In the genomic region with DNA sequence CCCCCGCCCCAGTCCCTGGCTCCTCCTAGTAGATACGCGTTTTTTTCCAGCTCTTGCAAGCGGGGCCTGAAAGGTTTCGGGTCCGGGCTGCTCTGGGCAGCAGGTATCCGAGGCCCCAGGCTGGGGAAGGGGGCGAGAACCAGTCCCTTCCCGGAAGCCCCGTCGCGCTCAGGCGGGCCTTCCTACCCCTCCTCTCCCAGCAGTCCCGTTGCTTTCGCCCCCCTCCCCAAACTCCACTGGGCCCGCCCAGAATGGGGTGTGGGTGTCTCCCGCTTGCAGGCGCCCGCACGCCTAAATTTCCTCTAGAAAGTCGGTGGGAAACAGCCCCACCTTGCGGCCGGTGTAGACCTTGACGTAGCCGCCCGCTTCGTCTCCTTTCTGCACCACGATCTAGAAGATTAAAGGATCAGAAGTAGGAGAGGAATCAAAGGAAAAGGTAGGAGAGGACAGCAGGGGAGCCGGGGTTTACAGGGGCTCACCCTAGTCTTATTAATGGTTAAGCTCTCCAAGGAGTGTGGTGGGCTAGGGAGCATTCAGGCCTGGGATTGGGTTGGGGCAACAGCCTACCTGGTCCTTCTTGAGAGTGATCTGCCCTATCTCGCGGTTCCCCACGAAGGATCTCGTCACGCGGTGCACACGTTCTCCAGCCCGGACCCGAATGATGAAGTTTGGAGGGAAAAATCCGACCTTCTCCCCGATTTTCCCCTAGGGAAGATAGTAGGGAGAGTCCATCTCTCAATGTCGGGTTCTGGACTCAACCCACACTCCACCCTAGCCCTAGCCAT, we compare ENCODE assay signal across 1 cellular context.
A peak's percentile ranks its signal among the peaks of the same experiment; 100 is the strongest.
TF ChIP-seq lines count a peak whose summit lies in the region.

No MANE protein-coding gene starts in this region.

TF ChIP-seq in HEK293, 187 proteins besides CTCF, POLR2A, EP300 and RAD21 (continued from another document and continues in another):
- TF ChIP-seq, protein P1, sequence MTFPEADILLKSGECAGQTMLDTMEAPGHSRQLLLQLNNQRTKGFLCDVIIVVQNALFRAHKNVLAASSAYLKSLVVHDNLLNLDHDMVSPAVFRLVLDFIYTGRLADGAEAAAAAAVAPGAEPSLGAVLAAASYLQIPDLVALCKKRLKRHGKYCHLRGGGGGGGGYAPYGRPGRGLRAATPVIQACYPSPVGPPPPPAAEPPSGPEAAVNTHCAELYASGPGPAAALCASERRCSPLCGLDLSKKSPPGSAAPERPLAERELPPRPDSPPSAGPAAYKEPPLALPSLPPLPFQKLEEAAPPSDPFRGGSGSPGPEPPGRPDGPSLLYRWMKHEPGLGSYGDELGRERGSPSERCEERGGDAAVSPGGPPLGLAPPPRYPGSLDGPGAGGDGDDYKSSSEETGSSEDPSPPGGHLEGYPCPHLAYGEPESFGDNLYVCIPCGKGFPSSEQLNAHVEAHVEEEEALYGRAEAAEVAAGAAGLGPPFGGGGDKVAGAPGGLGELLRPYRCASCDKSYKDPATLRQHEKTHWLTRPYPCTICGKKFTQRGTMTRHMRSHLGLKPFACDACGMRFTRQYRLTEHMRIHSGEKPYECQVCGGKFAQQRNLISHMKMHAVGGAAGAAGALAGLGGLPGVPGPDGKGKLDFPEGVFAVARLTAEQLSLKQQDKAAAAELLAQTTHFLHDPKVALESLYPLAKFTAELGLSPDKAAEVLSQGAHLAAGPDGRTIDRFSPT (tag by site-specific recombination; IDR thresholded peaks at IDR 0.05): no peak
- TF ChIP-seq ZNF747 (tag by site-specific recombination; IDR thresholded peaks at IDR 0.05): no peak
- TF ChIP-seq ZFP69B (tag by site-specific recombination; IDR thresholded peaks at IDR 0.05): no peak; the same call in 1 of the 2 replicates
- TF ChIP-seq, protein P2, sequence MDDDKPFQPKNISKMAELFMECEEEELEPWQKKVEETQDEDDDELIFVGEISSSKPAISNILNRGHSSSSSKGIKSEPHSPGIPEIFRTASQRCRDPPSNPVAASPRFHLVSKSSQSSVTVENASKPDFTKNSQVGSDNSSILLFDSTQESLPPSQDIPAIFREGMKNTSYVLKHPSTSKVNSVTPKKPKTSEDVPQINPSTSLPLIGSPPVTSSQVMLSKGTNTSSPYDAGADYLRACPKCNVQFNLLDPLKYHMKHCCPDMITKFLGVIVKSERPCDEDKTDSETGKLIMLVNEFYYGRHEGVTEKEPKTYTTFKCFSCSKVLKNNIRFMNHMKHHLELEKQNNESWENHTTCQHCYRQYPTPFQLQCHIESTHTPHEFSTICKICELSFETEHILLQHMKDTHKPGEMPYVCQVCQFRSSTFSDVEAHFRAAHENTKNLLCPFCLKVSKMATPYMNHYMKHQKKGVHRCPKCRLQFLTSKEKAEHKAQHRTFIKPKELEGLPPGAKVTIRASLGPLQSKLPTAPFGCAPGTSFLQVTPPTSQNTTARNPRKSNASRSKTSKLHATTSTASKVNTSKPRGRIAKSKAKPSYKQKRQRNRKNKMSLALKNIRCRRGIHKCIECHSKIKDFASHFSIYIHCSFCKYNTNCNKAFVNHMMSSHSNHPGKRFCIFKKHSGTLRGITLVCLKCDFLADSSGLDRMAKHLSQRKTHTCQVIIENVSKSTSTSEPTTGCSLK (tag by site-specific recombination; IDR thresholded peaks at IDR 0.05): no peak
- TF ChIP-seq EGR2 (tag by site-specific recombination; IDR thresholded peaks at IDR 0.05; ENCODE audit: low read depth): no peak
- TF ChIP-seq, protein P3, sequence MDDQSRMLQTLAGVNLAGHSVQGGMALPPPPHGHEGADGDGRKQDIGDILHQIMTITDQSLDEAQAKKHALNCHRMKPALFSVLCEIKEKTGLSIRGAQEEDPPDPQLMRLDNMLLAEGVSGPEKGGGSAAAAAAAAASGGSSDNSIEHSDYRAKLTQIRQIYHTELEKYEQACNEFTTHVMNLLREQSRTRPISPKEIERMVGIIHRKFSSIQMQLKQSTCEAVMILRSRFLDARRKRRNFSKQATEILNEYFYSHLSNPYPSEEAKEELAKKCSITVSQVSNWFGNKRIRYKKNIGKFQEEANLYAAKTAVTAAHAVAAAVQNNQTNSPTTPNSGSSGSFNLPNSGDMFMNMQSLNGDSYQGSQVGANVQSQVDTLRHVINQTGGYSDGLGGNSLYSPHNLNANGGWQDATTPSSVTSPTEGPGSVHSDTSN (CRISPR knock-in tag; IDR thresholded peaks at IDR 0.05): no peak
- TF ChIP-seq, protein P4, sequence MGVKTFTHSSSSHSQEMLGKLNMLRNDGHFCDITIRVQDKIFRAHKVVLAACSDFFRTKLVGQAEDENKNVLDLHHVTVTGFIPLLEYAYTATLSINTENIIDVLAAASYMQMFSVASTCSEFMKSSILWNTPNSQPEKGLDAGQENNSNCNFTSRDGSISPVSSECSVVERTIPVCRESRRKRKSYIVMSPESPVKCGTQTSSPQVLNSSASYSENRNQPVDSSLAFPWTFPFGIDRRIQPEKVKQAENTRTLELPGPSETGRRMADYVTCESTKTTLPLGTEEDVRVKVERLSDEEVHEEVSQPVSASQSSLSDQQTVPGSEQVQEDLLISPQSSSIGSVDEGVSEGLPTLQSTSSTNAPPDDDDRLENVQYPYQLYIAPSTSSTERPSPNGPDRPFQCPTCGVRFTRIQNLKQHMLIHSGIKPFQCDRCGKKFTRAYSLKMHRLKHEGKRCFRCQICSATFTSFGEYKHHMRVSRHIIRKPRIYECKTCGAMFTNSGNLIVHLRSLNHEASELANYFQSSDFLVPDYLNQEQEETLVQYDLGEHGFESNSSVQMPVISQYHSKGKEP (tag by site-specific recombination; IDR thresholded peaks at IDR 0.05): no peak
- TF ChIP-seq ZNF138 (tag by site-specific recombination; IDR thresholded peaks at IDR 0.05; ENCODE audit: borderline replicate concordance): no peak
- TF ChIP-seq ZNF558 (tag by site-specific recombination; IDR thresholded peaks at IDR 0.05): no peak
- TF ChIP-seq ZNF140 (tag by site-specific recombination; IDR thresholded peaks at IDR 0.05): no peak
- TF ChIP-seq, protein P5, sequence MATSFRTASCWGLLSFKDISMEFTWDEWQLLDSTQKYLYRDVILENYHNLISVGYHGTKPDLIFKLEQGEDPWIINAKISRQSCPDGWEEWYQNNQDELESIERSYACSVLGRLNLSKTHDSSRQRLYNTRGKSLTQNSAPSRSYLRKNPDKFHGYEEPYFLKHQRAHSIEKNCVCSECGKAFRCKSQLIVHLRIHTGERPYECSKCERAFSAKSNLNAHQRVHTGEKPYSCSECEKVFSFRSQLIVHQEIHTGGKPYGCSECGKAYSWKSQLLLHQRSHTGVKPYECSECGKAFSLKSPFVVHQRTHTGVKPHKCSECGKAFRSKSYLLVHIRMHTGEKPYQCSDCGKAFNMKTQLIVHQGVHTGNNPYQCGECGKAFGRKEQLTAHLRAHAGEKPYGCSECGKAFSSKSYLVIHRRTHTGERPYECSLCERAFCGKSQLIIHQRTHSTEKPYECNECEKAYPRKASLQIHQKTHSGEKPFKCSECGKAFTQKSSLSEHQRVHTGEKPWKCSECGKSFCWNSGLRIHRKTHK (tag by site-specific recombination; IDR thresholded peaks at IDR 0.05): no peak
- TF ChIP-seq MYNN (tag by site-specific recombination; IDR thresholded peaks at IDR 0.05; ENCODE audit: borderline replicate concordance): no peak
- no peak for TF ChIP-seq GLIS2 (tag by site-specific recombination; IDR thresholded peaks at IDR 0.05)
- no peak for TF ChIP-seq ZNF529 (tag by site-specific recombination; IDR thresholded peaks at IDR 0.05; ENCODE audit: insufficient replicate concordance)
- TF ChIP-seq, protein P6, sequence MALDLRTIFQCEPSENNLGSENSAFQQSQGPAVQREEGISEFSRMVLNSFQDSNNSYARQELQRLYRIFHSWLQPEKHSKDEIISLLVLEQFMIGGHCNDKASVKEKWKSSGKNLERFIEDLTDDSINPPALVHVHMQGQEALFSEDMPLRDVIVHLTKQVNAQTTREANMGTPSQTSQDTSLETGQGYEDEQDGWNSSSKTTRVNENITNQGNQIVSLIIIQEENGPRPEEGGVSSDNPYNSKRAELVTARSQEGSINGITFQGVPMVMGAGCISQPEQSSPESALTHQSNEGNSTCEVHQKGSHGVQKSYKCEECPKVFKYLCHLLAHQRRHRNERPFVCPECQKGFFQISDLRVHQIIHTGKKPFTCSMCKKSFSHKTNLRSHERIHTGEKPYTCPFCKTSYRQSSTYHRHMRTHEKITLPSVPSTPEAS (tag by site-specific recombination; IDR thresholded peaks at IDR 0.05): no peak
- TF ChIP-seq ZNF10 (tag by site-specific recombination; IDR thresholded peaks at IDR 0.05): no peak
- no peak for TF ChIP-seq ZNF23 (tag by site-specific recombination; IDR thresholded peaks at IDR 0.05; ENCODE audit: borderline replicate concordance)
- TF ChIP-seq, protein P7, sequence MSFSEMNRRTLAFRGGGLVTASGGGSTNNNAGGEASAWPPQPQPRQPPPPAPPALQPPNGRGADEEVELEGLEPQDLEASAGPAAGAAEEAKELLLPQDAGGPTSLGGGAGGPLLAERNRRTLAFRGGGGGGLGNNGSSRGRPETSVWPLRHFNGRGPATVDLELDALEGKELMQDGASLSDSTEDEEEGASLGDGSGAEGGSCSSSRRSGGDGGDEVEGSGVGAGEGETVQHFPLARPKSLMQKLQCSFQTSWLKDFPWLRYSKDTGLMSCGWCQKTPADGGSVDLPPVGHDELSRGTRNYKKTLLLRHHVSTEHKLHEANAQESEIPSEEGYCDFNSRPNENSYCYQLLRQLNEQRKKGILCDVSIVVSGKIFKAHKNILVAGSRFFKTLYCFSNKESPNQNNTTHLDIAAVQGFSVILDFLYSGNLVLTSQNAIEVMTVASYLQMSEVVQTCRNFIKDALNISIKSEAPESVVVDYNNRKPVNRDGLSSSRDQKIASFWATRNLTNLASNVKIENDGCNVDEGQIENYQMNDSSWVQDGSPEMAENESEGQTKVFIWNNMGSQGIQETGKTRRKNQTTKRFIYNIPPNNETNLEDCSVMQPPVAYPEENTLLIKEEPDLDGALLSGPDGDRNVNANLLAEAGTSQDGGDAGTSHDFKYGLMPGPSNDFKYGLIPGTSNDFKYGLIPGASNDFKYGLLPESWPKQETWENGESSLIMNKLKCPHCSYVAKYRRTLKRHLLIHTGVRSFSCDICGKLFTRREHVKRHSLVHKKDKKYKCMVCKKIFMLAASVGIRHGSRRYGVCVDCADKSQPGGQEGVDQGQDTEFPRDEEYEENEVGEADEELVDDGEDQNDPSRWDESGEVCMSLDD (tag by site-specific recombination; IDR thresholded peaks at IDR 0.05): peak; percentile 73
- no peak for TF ChIP-seq ZNF621 (tag by site-specific recombination; IDR thresholded peaks at IDR 0.05)
- TF ChIP-seq, protein P8, sequence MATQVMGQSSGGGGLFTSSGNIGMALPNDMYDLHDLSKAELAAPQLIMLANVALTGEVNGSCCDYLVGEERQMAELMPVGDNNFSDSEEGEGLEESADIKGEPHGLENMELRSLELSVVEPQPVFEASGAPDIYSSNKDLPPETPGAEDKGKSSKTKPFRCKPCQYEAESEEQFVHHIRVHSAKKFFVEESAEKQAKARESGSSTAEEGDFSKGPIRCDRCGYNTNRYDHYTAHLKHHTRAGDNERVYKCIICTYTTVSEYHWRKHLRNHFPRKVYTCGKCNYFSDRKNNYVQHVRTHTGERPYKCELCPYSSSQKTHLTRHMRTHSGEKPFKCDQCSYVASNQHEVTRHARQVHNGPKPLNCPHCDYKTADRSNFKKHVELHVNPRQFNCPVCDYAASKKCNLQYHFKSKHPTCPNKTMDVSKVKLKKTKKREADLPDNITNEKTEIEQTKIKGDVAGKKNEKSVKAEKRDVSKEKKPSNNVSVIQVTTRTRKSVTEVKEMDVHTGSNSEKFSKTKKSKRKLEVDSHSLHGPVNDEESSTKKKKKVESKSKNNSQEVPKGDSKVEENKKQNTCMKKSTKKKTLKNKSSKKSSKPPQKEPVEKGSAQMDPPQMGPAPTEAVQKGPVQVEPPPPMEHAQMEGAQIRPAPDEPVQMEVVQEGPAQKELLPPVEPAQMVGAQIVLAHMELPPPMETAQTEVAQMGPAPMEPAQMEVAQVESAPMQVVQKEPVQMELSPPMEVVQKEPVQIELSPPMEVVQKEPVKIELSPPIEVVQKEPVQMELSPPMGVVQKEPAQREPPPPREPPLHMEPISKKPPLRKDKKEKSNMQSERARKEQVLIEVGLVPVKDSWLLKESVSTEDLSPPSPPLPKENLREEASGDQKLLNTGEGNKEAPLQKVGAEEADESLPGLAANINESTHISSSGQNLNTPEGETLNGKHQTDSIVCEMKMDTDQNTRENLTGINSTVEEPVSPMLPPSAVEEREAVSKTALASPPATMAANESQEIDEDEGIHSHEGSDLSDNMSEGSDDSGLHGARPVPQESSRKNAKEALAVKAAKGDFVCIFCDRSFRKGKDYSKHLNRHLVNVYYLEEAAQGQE (tag by site-specific recombination; IDR thresholded peaks at IDR 0.05): no peak
- TF ChIP-seq, protein P9, sequence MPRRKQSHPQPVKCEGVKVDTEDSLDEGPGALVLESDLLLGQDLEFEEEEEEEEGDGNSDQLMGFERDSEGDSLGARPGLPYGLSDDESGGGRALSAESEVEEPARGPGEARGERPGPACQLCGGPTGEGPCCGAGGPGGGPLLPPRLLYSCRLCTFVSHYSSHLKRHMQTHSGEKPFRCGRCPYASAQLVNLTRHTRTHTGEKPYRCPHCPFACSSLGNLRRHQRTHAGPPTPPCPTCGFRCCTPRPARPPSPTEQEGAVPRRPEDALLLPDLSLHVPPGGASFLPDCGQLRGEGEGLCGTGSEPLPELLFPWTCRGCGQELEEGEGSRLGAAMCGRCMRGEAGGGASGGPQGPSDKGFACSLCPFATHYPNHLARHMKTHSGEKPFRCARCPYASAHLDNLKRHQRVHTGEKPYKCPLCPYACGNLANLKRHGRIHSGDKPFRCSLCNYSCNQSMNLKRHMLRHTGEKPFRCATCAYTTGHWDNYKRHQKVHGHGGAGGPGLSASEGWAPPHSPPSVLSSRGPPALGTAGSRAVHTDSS (tag by site-specific recombination; IDR thresholded peaks at IDR 0.05): no peak
- no peak for TF ChIP-seq ZNF155 (tag by site-specific recombination; IDR thresholded peaks at IDR 0.05)
- no peak for TF ChIP-seq ZNF768 (tag by site-specific recombination; IDR thresholded peaks at IDR 0.05)
- TF ChIP-seq SETDB1 (IDR thresholded peaks at IDR 0.05; ENCODE audit: insufficient read length, low read length): no peak
- TF ChIP-seq ZNF174 (tag by site-specific recombination; IDR thresholded peaks at IDR 0.05): no peak
